In genomic region chr4:118774321-118774720, GRCh38 we compare ENCODE assay signal across 16 cellular contexts.
DNase-seq lines count a peak whose midpoint lies in the region; ATAC-seq and TF ChIP-seq lines count a peak whose summit lies in the region.
"Had no signal": no experiment of that assay in that cellular context is flagged by ENCODE, and none has a peak within 500 bp of the region (broad histone marks: within the 10 kb centered on the region; RNA-seq: fewer than 3 reads in every experiment).

No MANE protein-coding gene starts in this region.

- H3K36me3 ChIP-seq in mesenchymal stem cell (ENCODE audit: control insufficient read depth in 1 of 2, insufficient read depth in 2 of 2, low read depth in 1 of 2, low read length in 2 of 2): peaks cover 0 to 37% of the 10 kb centered on the region in 2 experiments
- H3K36me3 ChIP-seq in sigmoid colon: no peaks in the 10 kb centered on the region

- intact Hi-C loops in sigmoid colon (cut with DNase I): loop anchor here (5.0 kb wide), 1 partner anchor 63 kb away; the partner anchor contains the start of gene SEC24D

- no peak overlapping the region for H4K91ac ChIP-seq in mesenchymal stem cell (ENCODE audit: low read length)

- H3K4me1 Mint-ChIP-seq in activated T-helper 17 cell treated with anti-CD3 and anti-CD28 coated beads, Interleukin-2, amount 50 U/mL, for 72 hours: no peaks in the 10 kb centered on the region
- no peaks in the 10 kb centered on the region for H3K4me1 Mint-ChIP-seq in nephron progenitor cell
- H3K4me1 Mint-ChIP-seq: IgD-negative memory B cell had no signal

- no peak overlapping the region for H2BK120ac ChIP-seq in mesenchymal stem cell (ENCODE audit: low read depth, low read length)

- 94% methylated on average over 1 of the region's 1 CpG for WGBS in mesenchymal stem cell
- WGBS in sigmoid colon, 2 donors: 92 to 93% methylated on average over 1 of the region's 1 CpG

- no peak overlapping the region for H2BK15ac ChIP-seq in mesenchymal stem cell (ENCODE audit: low read depth, poor library complexity, severe bottlenecking)

- no peaks in the 10 kb centered on the region for H3K9me3 ChIP-seq in mesenchymal stem cell (ENCODE audit: control insufficient read depth, low read length)
- H3K9me3 ChIP-seq in sigmoid colon: no peaks in the 10 kb centered on the region

- peaks cover 3% of the 10 kb centered on the region for H3K79me1 ChIP-seq in mesenchymal stem cell (replicated peaks; ENCODE audit: low read length, poor library complexity, severe bottlenecking)

- H3K14ac ChIP-seq in mesenchymal stem cell (ENCODE audit: low read length in 2 of 2): no peak overlapping the region

- no peaks in the 10 kb centered on the region for H3K9me3 Mint-ChIP-seq in activated T-helper 17 cell treated with anti-CD3 and anti-CD28 coated beads, Interleukin-2, amount 50 U/mL, for 72 hours
- H3K9me3 Mint-ChIP-seq in nephron progenitor cell: peaks cover 9% of the 10 kb centered on the region

- TF ChIP-seq CTCF in sigmoid colon (IDR thresholded peaks at IDR 0.05) (no peak), nephron progenitor cell (IDR thresholded peaks at IDR 0.05) (no peak)

- no peak overlapping the region for H3K4me3 ChIP-seq in mesenchymal stem cell (ENCODE audit: insufficient read depth in 1 of 2, low read depth in 1 of 2, low read length in 2 of 2)
- no peak overlapping the region for H3K4me3 ChIP-seq in sigmoid colon

- H2BK5ac ChIP-seq in mesenchymal stem cell (ENCODE audit: low read depth, low read length, poor library complexity, severe bottlenecking): no peak overlapping the region

- TF ChIP-seq EP300 in sigmoid colon (IDR thresholded peaks at IDR 0.05): no peak

- no peak overlapping the region for H3K4me2 ChIP-seq in mesenchymal stem cell (ENCODE audit: low read length, poor library complexity, severe bottlenecking)

- TF ChIP-seq POLR2A in sigmoid colon (IDR thresholded peaks at IDR 0.05): no peak

- H4K8ac ChIP-seq in mesenchymal stem cell (ENCODE audit: low read length): no peak overlapping the region

- H2AFZ ChIP-seq in mesenchymal stem cell (ENCODE audit: low read depth, low read length): no peak overlapping the region

- no peak overlapping the region for H3K4ac ChIP-seq in mesenchymal stem cell (ENCODE audit: low read depth in 1 of 2, low read length in 2 of 2)

- no peak overlapping the region for H3K4me3 Mint-ChIP-seq in activated T-helper 17 cell treated with anti-CD3 and anti-CD28 coated beads, Interleukin-2, amount 50 U/mL, for 72 hours
- no peak overlapping the region for H3K4me3 Mint-ChIP-seq in nephron progenitor cell
- H3K4me3 Mint-ChIP-seq: H9, IgD-negative memory B cell had no signal

- no peak for ATAC-seq in activated T-helper 17 cell treated with anti-CD3 and anti-CD28 coated beads, Interleukin-2, amount 50 U/mL, for 72 hours (replicated peaks)
- ATAC-seq in activated CD4-positive, CD25-positive, alpha-beta regulatory T cell treated with anti-CD3 and anti-CD28 coated beads, Interleukin-2, amount 50 U/mL, for 24 hours: no peak

- no peak overlapping the region for H3K23ac ChIP-seq in mesenchymal stem cell (ENCODE audit: low read length in 2 of 2)

- H3K36me3 Mint-ChIP-seq in activated T-helper 17 cell treated with anti-CD3 and anti-CD28 coated beads, Interleukin-2, amount 50 U/mL, for 72 hours (ENCODE audit: low read depth): peaks cover 20% of the 10 kb centered on the region
- H3K36me3 Mint-ChIP-seq in nephron progenitor cell (ENCODE audit: low read depth): no peaks in the 10 kb centered on the region

- no peaks in the 10 kb centered on the region for H3K27me3 Mint-ChIP-seq in activated T-helper 17 cell treated with anti-CD3 and anti-CD28 coated beads, Interleukin-2, amount 50 U/mL, for 72 hours
- H3K27me3 Mint-ChIP-seq in nephron progenitor cell (ENCODE audit: low read depth, poor library complexity): no peaks in the 10 kb centered on the region
- H3K27me3 Mint-ChIP-seq: IgD-negative memory B cell had no signal

- H2AK5ac ChIP-seq in mesenchymal stem cell (ENCODE audit: low read length, severe bottlenecking): no peak overlapping the region

- H3K4me1 ChIP-seq in mesenchymal stem cell (ENCODE audit: control insufficient read depth, insufficient read depth, low read depth, low read length) (peaks cover 2% of the 10 kb centered on the region), sigmoid colon (peaks cover 0 to 60% (median 44%) of the 10 kb centered on the region in 4 donors)

- H3K18ac ChIP-seq in mesenchymal stem cell (ENCODE audit: low read depth in 1 of 2, low read length in 2 of 2): no peak overlapping the region

- peak overlapping the region; percentile 25 for H3K27ac Mint-ChIP-seq in activated T-helper 17 cell treated with anti-CD3 and anti-CD28 coated beads, Interleukin-2, amount 50 U/mL, for 72 hours
- no peak overlapping the region for H3K27ac Mint-ChIP-seq in nephron progenitor cell
- H3K27ac Mint-ChIP-seq: IgD-negative memory B cell had no signal

- peak overlapping the region; percentile 54 for H3K9ac ChIP-seq in mesenchymal stem cell (ENCODE audit: low read length)

- H3K27ac ChIP-seq in mesenchymal stem cell (ENCODE audit: low read length, poor library complexity, severe bottlenecking) (peak overlapping the region; percentile 60), sigmoid colon (peak overlapping the region; percentile 27 to 88 (median 65))

- DNase-seq in ELR (ENCODE audit: low read depth) (peak; percentile 22), mesenchymal stem cell (no peak), sigmoid colon (no peak), DMS 273 treated with DMSO at 0.1 percent for 48 hours (lab: John Stamatoyannopoulos, UW) (no peak), GF-D8 (lab: John Stamatoyannopoulos, UW) (no peak), nephron progenitor cell (no peak)
- DNase-seq: C1 segment of cervical spinal cord, H9, NCI-H1417, NCI-H1930, NCI-H2171, NCI-H446, Right ventricle myocardium superior had no signal

- no peaks in the 10 kb centered on the region for H3K27me3 ChIP-seq in mesenchymal stem cell (ENCODE audit: control insufficient read depth in 1 of 2, insufficient read depth in 1 of 2, low read length in 2 of 2)
- no peaks in the 10 kb centered on the region for H3K27me3 ChIP-seq in sigmoid colon

- H2BK12ac ChIP-seq in mesenchymal stem cell (ENCODE audit: low read length in 2 of 2): no peak overlapping the region
